In the genomic region with DNA sequence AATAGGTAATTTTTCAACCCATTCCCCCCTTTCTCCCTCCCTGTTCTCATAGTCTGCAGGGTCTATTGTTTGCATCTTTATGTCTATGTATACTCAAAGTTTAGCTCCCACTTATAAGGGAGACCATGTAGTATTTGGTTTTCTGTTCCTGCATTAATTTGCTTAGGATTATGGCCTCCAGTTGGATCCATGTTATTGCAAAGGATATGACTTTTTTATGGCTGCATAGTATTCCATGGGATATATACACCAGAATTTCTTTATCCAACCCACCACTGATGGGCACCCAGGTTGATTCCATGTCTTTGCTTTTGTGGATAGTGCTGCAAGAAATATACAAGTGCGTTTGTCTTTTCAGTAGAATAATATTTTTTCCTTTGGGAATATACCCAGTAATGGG, we compare ENCODE assay signal across 34 cellular contexts.
"Had no signal": no experiment of that assay in that cellular context is flagged by ENCODE, and none has a peak within 500 bp of the region (broad histone marks: within the 10 kb centered on the region; RNA-seq: fewer than 3 reads in every experiment).

No MANE protein-coding gene starts in this region.

- H3K27me3 ChIP-seq: adrenal gland, ascending aorta, body of pancreas, brain microvascular endothelial cell, breast epithelium, cardiac muscle cell had no signal

- H3K4me1 ChIP-seq: ascending aorta, body of pancreas, breast epithelium had no signal

- FAIRE-seq: astrocyte, bronchial epithelial cell had no signal

- H3K9me3 ChIP-seq: adrenal gland, ascending aorta, body of pancreas, breast epithelium had no signal

- ATAC-seq: activated naive CD4-positive, alpha-beta T cell treated with anti-CD3 and anti-CD28 coated beads, Interleukin-2, amount 50 U/mL, for 72 hours; activated naive CD8-positive, alpha-beta T cell treated with anti-CD3 and anti-CD28 coated beads, Interleukin-2, amount 50 U/mL, for 24 hours; activated T-cell treated with anti-CD3 and anti-CD28 coated beads, Interleukin-2, amount 50 U/mL, for 4 hours; activated T-cell treated with anti-CD3 and anti-CD28 coated beads, Interleukin-2, amount 50 U/mL, for 72 hours; activated T-helper 17 cell treated with anti-CD3 and anti-CD28 coated beads, Interleukin-2, amount 50 U/mL, for 72 hours; body of pancreas had no signal

- DNase-seq: activated effector memory CD4-positive, alpha-beta T cell treated with anti-CD3 and anti-CD28 coated beads, Interleukin-2, amount 50 U/mL, for 16 hours; activated effector memory CD4-positive, alpha-beta T cell treated with Interleukin-2 at 50 U/mL for 16 hours; activated gamma-delta T cell; activated gamma-delta T cell treated with Interleukin-2 at 50 U/mL for 16 hours; activated naive CD4-positive, alpha-beta T cell; activated naive CD4-positive, alpha-beta T cell treated with anti-CD3 and anti-CD28 coated beads for 36 hours; activated naive CD4-positive, alpha-beta T cell treated with anti-CD3 and anti-CD28 coated beads, Interleukin-2, amount 10 ng/mL, durations not matched to agents 7 days and 5 days; activated naive CD4-positive, alpha-beta T cell treated with anti-CD3 and anti-CD28 coated beads, Interleukin-2, amount 50 U/mL, for 16 hours; activated naive CD4-positive, alpha-beta T cell treated with Interleukin-2 at 50 U/mL for 16 hours; activated naive CD8-positive, alpha-beta T cell treated with anti-CD3 and anti-CD28 coated beads for 36 hours; activated naive CD8-positive, alpha-beta T cell treated with anti-CD3 and anti-CD28 coated beads, Interleukin-2, amount 10 ng/mL, durations not matched to agents 7 days and 5 days; activated naive CD8-positive, alpha-beta T cell treated with anti-CD3 and anti-CD28 coated beads, Interleukin-2, amount 50 U/mL, for 24 hours; activated T-cell treated with anti-CD3 and anti-CD28 coated beads, Interleukin-2, amount 50 U/mL, for 1 hour; activated T-cell treated with anti-CD3 and anti-CD28 coated beads, Interleukin-2, amount 50 U/mL, for 24 hours; activated T-cell treated with anti-CD3 and anti-CD28 coated beads, Interleukin-2, amount 50 U/mL, for 4 hours; activated T-cell treated with anti-CD3 and anti-CD28 coated beads, Interleukin-2, amount 50 U/mL, for 48 hours; activated T-cell treated with anti-CD3 and anti-CD28 coated beads, Interleukin-2, amount 50 U/mL, for 72 hours; adrenal gland; amniotic stem cell; amygdala; anterior cingulate cortex; aorta; body of pancreas; brain microvascular endothelial cell; caudate nucleus; central memory CD4-positive, alpha-beta T cell; cerebellar nuclear complex had no signal

- H3K4me3 ChIP-seq: adrenal gland, ascending aorta, body of pancreas, breast epithelium, cardiac muscle cell had no signal

- H3K27ac ChIP-seq: adrenal gland, ascending aorta, body of pancreas, brain microvascular endothelial cell, breast epithelium, cardiac muscle cell had no signal

- H3K36me3 ChIP-seq: adrenal gland, ascending aorta, brain microvascular endothelial cell, breast epithelium, cardiac muscle cell had no signal
